ENCODE assay signal across 7 cellular contexts in genomic region chr3:53151086-53151438, GRCh38. TPM values are rescaled to one million over a fixed set of nuclear protein-coding genes. Genes with fewer than 3 reads are reported as not detected.
DNase-seq lines count a peak whose midpoint lies in the region; ATAC-seq, FAIRE-seq and TF ChIP-seq lines count a peak whose summit lies in the region.
"Not testable (repeated sequence)": the region's sequence is repeated elsewhere in the genome, so short reads cannot be mapped to it uniquely, and the experiment has no call there.

No MANE protein-coding gene starts in this region.

- WGBS in adrenal gland, 4 donors: 53 to 66% (median 58%) methylated on average over 9 of the region's 9 CpGs
- WGBS in HepG2 (ENCODE audit: low lambda C conversion rate): 62% methylated on average over 9 of the region's 9 CpGs

- not testable (repeated sequence) for H3K4me3 ChIP-seq in GM23338; Peyer's patch; adrenal gland; HepG2 (replicated peaks in 1 of 3; ENCODE audit: insufficient read depth in 1 of 3, low read depth in 2 of 3, low read length in 3 of 3); mucosa of stomach (ENCODE audit: low read length); subcutaneous abdominal adipose tissue (ENCODE audit: low read depth in 1 of 5, low read length in 5 of 5)

- in situ Hi-C loops in HepG2 (cut with HindIII; ENCODE audit: extremely low pct_ligation_motif_present, low pct_unique_long_range_greater_than_20kb): not testable (repeated sequence)

- not testable (repeated sequence) for H3K27ac ChIP-seq in GM23338 (ENCODE audit: low read depth); HepG2 (ENCODE audit: extremely low read length, insufficient read depth, low read length)
- peak overlapping the region in 3 of 4 donors; percentile 68 to 92 (median 85) for H3K27ac ChIP-seq in Peyer's patch
- peak overlapping the region; percentile 40 to 85 (median 77) for H3K27ac ChIP-seq in adrenal gland
- H3K27ac ChIP-seq in subcutaneous abdominal adipose tissue (ENCODE audit: low read depth, low read length): peak overlapping the region; percentile 55

- CTCF ChIA-PET in HepG2 (lab: Yijun Ruan, JAX; ENCODE audit: low intra/inter-chr PET ratio, low total read pairs): not testable (repeated sequence)

- not testable (repeated sequence) for BruUV-seq in HepG2 (replicated peaks; lab: Mats Ljungman, UMichigan)

- H3K27me3 Mint-ChIP-seq in GM23338 (ENCODE audit: insufficient read depth, low read depth, poor library complexity): not testable (repeated sequence)

- POLR2A ChIA-PET in HepG2 (lab: Yijun Ruan, JAX): interaction anchor here (2.4 to 2.6 kb wide), 2 partner anchors 9 to 18 kb away, joined by 13 to 31 read pairs; partner anchors contain the start of gene PRKCD

- not testable (repeated sequence) for H3K9me3 ChIP-seq in Peyer's patch; adrenal gland (replicated peaks in 1 of 3); HepG2 (ENCODE audit: low read length); mucosa of stomach (ENCODE audit: control insufficient read depth, low read length); subcutaneous abdominal adipose tissue (ENCODE audit: control insufficient read depth in 5 of 5, low read length in 5 of 5)

- not testable (repeated sequence) for H3K4me1 Mint-ChIP-seq in GM23338

- not testable (repeated sequence) for DNase-seq in GM23338 (ENCODE audit: low spot score); Peyer's patch; HepG2 (ENCODE audit: low spot score)
- peak in 2 of 7 donors; percentile 64 to 72 for DNase-seq in adrenal gland
- DNase-seq in left ventricle myocardium superior: peak; percentile 8

- not testable (repeated sequence) for H3K27me3 ChIP-seq in GM23338 (ENCODE audit: insufficient read depth); Peyer's patch; adrenal gland; mucosa of stomach (ENCODE audit: control insufficient read depth, insufficient read depth, low read length); subcutaneous abdominal adipose tissue (ENCODE audit: control insufficient read depth in 5 of 5, insufficient read depth in 4 of 5, low read length in 5 of 5)
- H3K27me3 ChIP-seq in HepG2 (ENCODE audit: control insufficient read depth in 1 of 2, insufficient read depth in 2 of 2, low read length in 2 of 2): peaks cover 2 to 61% of the 10 kb centered on the region in 2 experiments; a peak in 4 of 5 replicates

- not testable (repeated sequence) for H3K9me2 ChIP-seq in GM23338 (ENCODE audit: insufficient read depth)

- H4K20me1 ChIP-seq in GM23338 (replicated peaks; ENCODE audit: insufficient read depth); HepG2 (ENCODE audit: insufficient read depth, low read length): not testable (repeated sequence)

- not testable (repeated sequence) for TF ChIP-seq RAD21 in HepG2 (CRISPR knock-in tag; IDR thresholded peaks at IDR 0.05)

- TF ChIP-seq EP300 in HepG2 (IDR thresholded peaks at IDR 0.05; ENCODE audit: low read depth in 2 of 2, low read length in 2 of 2); HepG2 (CRISPR knock-in tag; IDR thresholded peaks at IDR 0.05; ENCODE audit: borderline replicate concordance): not testable (repeated sequence)

- H2AFZ ChIP-seq in GM23338; HepG2 (ENCODE audit: low read length): not testable (repeated sequence)

- not testable (repeated sequence) for H3K4me2 ChIP-seq in GM23338
- H3K4me2 ChIP-seq in HepG2 (ENCODE audit: low read depth, low read length): peak overlapping the region; percentile 41

- H3K36me3 ChIP-seq in GM23338 (ENCODE audit: insufficient read depth); Peyer's patch; adrenal gland (replicated peaks in 1 of 2); HepG2 (replicated peaks in 1 of 2; ENCODE audit: control insufficient read depth in 1 of 2, insufficient read depth in 2 of 2, low read length in 2 of 2); mucosa of stomach (ENCODE audit: control insufficient read depth, insufficient read depth, low read length); subcutaneous abdominal adipose tissue (ENCODE audit: control insufficient read depth in 5 of 5, insufficient read depth in 5 of 5, low read length in 5 of 5): not testable (repeated sequence)

- not testable (repeated sequence) for H3F3A ChIP-seq in GM23338 (replicated peaks; ENCODE audit: low read depth)

- 0 out of 2 replicates have a peak overlapping the region, but pooled peaks have one; percentile 47 for H3K27ac Mint-ChIP-seq in GM23338

- not testable (repeated sequence) for TF ChIP-seq POLR2A in Peyer's patch (IDR thresholded peaks at IDR 0.05); adrenal gland (IDR thresholded peaks at IDR 0.05); HepG2 (IDR thresholded peaks at IDR 0.05; ENCODE audit: insufficient read depth in 1 of 2, low read depth in 2 of 2, low read length in 2 of 2)

- not testable (repeated sequence) for H3K36me3 Mint-ChIP-seq in GM23338 (ENCODE audit: low read depth)

- intact Hi-C loops in adrenal gland (cut with DNase I); left ventricle myocardium superior (cut with micrococcal nuclease); HepG2 (cut with micrococcal nuclease; ENCODE audit: unreplicated experiment): not testable (repeated sequence)

- not testable (repeated sequence) for H3K4me3 Mint-ChIP-seq in GM23338

- ATAC-seq in GM23338, left ventricle myocardium superior, HepG2: not testable (repeated sequence)

- H3K9ac ChIP-seq in HepG2 (ENCODE audit: insufficient read depth, low read depth, low read length); subcutaneous abdominal adipose tissue (ENCODE audit: low read length in 5 of 5): not testable (repeated sequence)
- peak overlapping the region; percentile 57 for H3K9ac ChIP-seq in mucosa of stomach (ENCODE audit: low read length)

- H3K79me2 ChIP-seq in GM23338 (replicated peaks; ENCODE audit: insufficient read depth); HepG2 (ENCODE audit: insufficient read depth, low read length): not testable (repeated sequence)

- not testable (repeated sequence) for H3K4me1 ChIP-seq in GM23338 (ENCODE audit: insufficient read depth)
- peaks cover 0 to 86% (median 27%) of the 10 kb centered on the region in 4 donors for H3K4me1 ChIP-seq in Peyer's patch
- H3K4me1 ChIP-seq in adrenal gland (replicated peaks in 1 of 2): peaks cover 41 to 75% of the 10 kb centered on the region in 2 donors
- H3K4me1 ChIP-seq in HepG2 (ENCODE audit: insufficient read depth, low read length): peaks cover 54% of the 10 kb centered on the region
- H3K4me1 ChIP-seq in mucosa of stomach (ENCODE audit: control insufficient read depth, insufficient read depth, low read length): peaks cover 94% of the 10 kb centered on the region
- H3K4me1 ChIP-seq in subcutaneous abdominal adipose tissue (ENCODE audit: control insufficient read depth in 5 of 5, insufficient read depth in 5 of 5, low read length in 5 of 5): peaks cover 5 to 87% (median 73%) of the 10 kb centered on the region in 5 donors

- not testable (repeated sequence) for H3K9me3 Mint-ChIP-seq in GM23338

- TF ChIP-seq CTCF in GM23338 (conservative IDR thresholded peaks at IDR 0.05; ENCODE audit: low read depth in 2 of 2); Peyer's patch (IDR thresholded peaks at IDR 0.05); adrenal gland (IDR thresholded peaks at IDR 0.05); HepG2 (CRISPR knock-in tag; IDR thresholded peaks at IDR 0.05): not testable (repeated sequence)

- FAIRE-seq in HepG2 (lab: Jason Lieb, UNC): not testable (repeated sequence)

RNA-seq across cellular contexts. Expression of gene PRKCD, which starts 9.9 kb away (rescaled TPM):
- total RNA-seq in GM23338 (2014; rRNA removed; shearing (Covaris generic)): 10.2 and 11.8 TPM in 2 replicates
- polyA plus RNA-seq in GM23338 (2016; fragmentation: Nextera tagmentation; extraction: Ambion mirVana) (11.3 and 12.5 TPM in 2 replicates), adrenal gland (10 to 100 TPM; 34.7 to 78.7 (median 38.2) TPM), HepG2 (2011; rRNA removed) (40.7 and 47.7 TPM in 2 replicates)
- total RNA-seq in Peyer's patch (10 to 100 TPM; 36.3 to 73.1 (median 70.6) TPM), adrenal gland (100 to 1,000 TPM in 1 of 8 donors, 10 to 100 TPM in 7; 25.8 to 156 (median 53.7) TPM), left ventricle myocardium superior (13.2 TPM), HepG2 (2016; rRNA removed; fragmentation: Illumina TruSeq; extraction: Trizol) (1.6 and 4.3 TPM in 2 replicates)
- total RNA-seq in HepG2 (2016; cell fraction: cytosol; rRNA removed; fragmentation: Illumina TruSeq; extraction: Trizol; ENCODE audit: low read depth): 0.79 and 1.0 TPM in 2 replicates
- total RNA-seq in HepG2 (2016; cell fraction: insoluble cytoplasmic fraction; rRNA removed; fragmentation: Illumina TruSeq; extraction: Trizol): 1.7 and 3.8 TPM in 2 replicates
- 2.3 and 2.6 TPM in 2 replicates for total RNA-seq in HepG2 (2016; cell fraction: membrane; rRNA removed; fragmentation: Illumina TruSeq; extraction: Trizol)
- total RNA-seq in HepG2 (2016; cell fraction: nucleus; rRNA removed; fragmentation: Illumina TruSeq; extraction: Trizol): 4.3 and 4.4 TPM in 2 replicates
- 43.8 and 46.4 TPM in 2 replicates for polyA plus RNA-seq in HepG2 (2011; cell fraction: cytosol; rRNA removed)
- 49.0 and 56.6 TPM in 2 replicates for polyA plus RNA-seq in HepG2 (2011; cell fraction: nucleus; rRNA removed)
- polyA plus RNA-seq in HepG2 (2012): 26.9 and 29.1 TPM in 2 replicates
- polyA plus RNA-seq in HepG2 (2016; cell fraction: cytosol; fragmentation: Illumina TruSeq; extraction: Trizol; ENCODE audit: low read depth): 4.3 and 5.2 TPM in 2 replicates
- polyA plus RNA-seq in HepG2 (2016; cell fraction: insoluble cytoplasmic fraction; fragmentation: Illumina TruSeq; extraction: Trizol; ENCODE audit: low read depth): 19.3 and 22.7 TPM in 2 replicates
- polyA plus RNA-seq in HepG2 (2016; cell fraction: membrane; fragmentation: Illumina TruSeq; extraction: Trizol; ENCODE audit: low read depth): 3.2 and 3.3 TPM in 2 replicates
- 26.1 and 26.5 TPM in 2 replicates for polyA plus RNA-seq in HepG2 (2016; cell fraction: nucleus; fragmentation: Illumina TruSeq; extraction: Trizol; ENCODE audit: insufficient read depth, low read depth)
- 30.4 and 51.6 TPM in 2 replicates for polyA minus RNA-seq in HepG2 (2011; rRNA and poly(A)+ RNA removed; ENCODE audit: low replicate concordance)
- 17.5 and 20.8 TPM in 2 replicates for polyA minus RNA-seq in HepG2 (2011; cell fraction: cytosol; rRNA and poly(A)+ RNA removed)
- polyA minus RNA-seq in HepG2 (2011; cell fraction: nucleus; rRNA and poly(A)+ RNA removed): 17.8 and 23.6 TPM in 2 replicates

RNA-seq across cellular contexts. Expression of gene RFT1, which starts 20.8 kb away (rescaled TPM):
- total RNA-seq in GM23338 (2014; rRNA removed; shearing (Covaris generic)): 13.3 and 15.3 TPM in 2 replicates
- polyA plus RNA-seq in GM23338 (2016; fragmentation: Nextera tagmentation; extraction: Ambion mirVana) (11.0 and 11.3 TPM in 2 replicates), adrenal gland (10 to 100 TPM in 2 of 3 donors, 1 to 10 TPM in 1; 6.7 to 24.1 (median 13.0) TPM), HepG2 (2011; rRNA removed) (21.0 and 23.2 TPM in 2 replicates)
- total RNA-seq in Peyer's patch (10 to 100 TPM in 3 of 4 donors, 1 to 10 TPM in 1; 9.0 to 19.8 (median 10.8) TPM), adrenal gland (10 to 100 TPM; 12.9 to 34.5 (median 22.9) TPM), left ventricle myocardium superior (8.5 TPM), HepG2 (2016; rRNA removed; fragmentation: Illumina TruSeq; extraction: Trizol) (25.7 and 37.0 TPM in 2 replicates)
- total RNA-seq in HepG2 (2016; cell fraction: cytosol; rRNA removed; fragmentation: Illumina TruSeq; extraction: Trizol; ENCODE audit: low read depth): 4.3 and 5.1 TPM in 2 replicates
- 25.2 and 37.3 TPM in 2 replicates for total RNA-seq in HepG2 (2016; cell fraction: insoluble cytoplasmic fraction; rRNA removed; fragmentation: Illumina TruSeq; extraction: Trizol)
- 14.7 and 16.2 TPM in 2 replicates for total RNA-seq in HepG2 (2016; cell fraction: membrane; rRNA removed; fragmentation: Illumina TruSeq; extraction: Trizol)
- 30.4 and 35.0 TPM in 2 replicates for total RNA-seq in HepG2 (2016; cell fraction: nucleus; rRNA removed; fragmentation: Illumina TruSeq; extraction: Trizol)
- 21.9 and 27.5 TPM in 2 replicates for polyA plus RNA-seq in HepG2 (2011; cell fraction: cytosol; rRNA removed)
- 11.4 TPM in 2 replicates for polyA plus RNA-seq in HepG2 (2011; cell fraction: nucleus; rRNA removed)
- 13.7 and 19.5 TPM in 2 replicates for polyA plus RNA-seq in HepG2 (2012)
- polyA plus RNA-seq in HepG2 (2016; cell fraction: cytosol; fragmentation: Illumina TruSeq; extraction: Trizol; ENCODE audit: low read depth): 5.2 and 6.1 TPM in 2 replicates
- polyA plus RNA-seq in HepG2 (2016; cell fraction: insoluble cytoplasmic fraction; fragmentation: Illumina TruSeq; extraction: Trizol; ENCODE audit: low read depth): 20.1 and 21.3 TPM in 2 replicates
- 10.2 and 12.2 TPM in 2 replicates for polyA plus RNA-seq in HepG2 (2016; cell fraction: membrane; fragmentation: Illumina TruSeq; extraction: Trizol; ENCODE audit: low read depth)
- 32.4 and 36.2 TPM in 2 replicates for polyA plus RNA-seq in HepG2 (2016; cell fraction: nucleus; fragmentation: Illumina TruSeq; extraction: Trizol; ENCODE audit: insufficient read depth, low read depth)
- polyA minus RNA-seq in HepG2 (2011; rRNA and poly(A)+ RNA removed; ENCODE audit: low replicate concordance): 79.7 and 80.7 TPM in 2 replicates
- 17.0 and 17.7 TPM in 2 replicates for polyA minus RNA-seq in HepG2 (2011; cell fraction: cytosol; rRNA and poly(A)+ RNA removed)
- 15.6 and 15.8 TPM in 2 replicates for polyA minus RNA-seq in HepG2 (2011; cell fraction: nucleus; rRNA and poly(A)+ RNA removed)
